Comparison of ENCODE assay signal across 8 cellular contexts in genomic region chr1:47710075-47711071, GRCh38.
DNase-seq lines count a peak whose midpoint lies in the region; ATAC-seq and TF ChIP-seq lines count a peak whose summit lies in the region.

No MANE protein-coding gene starts in this region.

- in situ Hi-C loops in T47D (cut with HindIII; ENCODE audit: low pct_unique_long_range_greater_than_20kb, low sequenced_read_pairs), result no loop called here

- H3K4me3 ChIP-seq in BE2C (ENCODE audit: low read depth, low read length), result no peak overlapping the region
- no peak overlapping the region for H3K4me3 ChIP-seq in MG63
- no peak overlapping the region for H3K4me3 ChIP-seq in WI38 (ENCODE audit: low read depth, low read length)
- peak overlapping the region in 5 of 7 experiments; percentile 5 to 38 (median 27) for H3K4me3 ChIP-seq in skin epidermis

- DNase-seq in BE2C (peak; percentile 64), MG63 (peak; percentile 60), T47D (ENCODE audit: low read depth in 1 of 2, low spot score in 1 of 2) (peak; percentile 49 to 90), iPS-NIHi11 (ENCODE audit: low spot score) (peak; percentile 98)

- no peaks in the 10 kb centered on the region for H3K4me1 ChIP-seq in BE2C

- no peaks in the 10 kb centered on the region for H3K36me3 ChIP-seq in BE2C
- no peaks in the 10 kb centered on the region for H3K36me3 ChIP-seq in MG63

- TF ChIP-seq CTCF in BE2C (IDR thresholded peaks at IDR 0.05; ENCODE audit: low read depth, low read length) (peak; percentile 72), WI38 (IDR thresholded peaks at IDR 0.05; ENCODE audit: low read depth, low read length) (peak; percentile 97)

- H3K27me3 ChIP-seq in BE2C (peaks cover 60% of the 10 kb centered on the region), MG63 (peaks cover 20% of the 10 kb centered on the region)

- peak; percentile 72 for ATAC-seq in GM19351 (IDR thresholded peaks at IDR 0.05; ENCODE audit: unreplicated experiment)
- ATAC-seq in HG02970 (IDR thresholded peaks at IDR 0.05; ENCODE audit: low FRiP score, unreplicated experiment), result no peak

- peak overlapping the region in 2 of 21 experiments; percentile 24 to 42 for H3K27ac ChIP-seq in skin epidermis

- H3K9me3 ChIP-seq in BE2C (no peaks in the 10 kb centered on the region), MG63 (no peaks in the 10 kb centered on the region)

Comparison
In these comparisons a context has a peak if more than half of its experiments do, and no peak if none do; other contexts are left out.
1. H3K4me3 ChIP-seq: peak in skin epidermis (5 of 7); none in BE2C (single experiment), MG63 (single experiment) and WI38 (single experiment).
2. Peak in every context shown above with its lines, with median percentiles within 50 percentile points of each other: DNase-seq.